In the genomic region with DNA sequence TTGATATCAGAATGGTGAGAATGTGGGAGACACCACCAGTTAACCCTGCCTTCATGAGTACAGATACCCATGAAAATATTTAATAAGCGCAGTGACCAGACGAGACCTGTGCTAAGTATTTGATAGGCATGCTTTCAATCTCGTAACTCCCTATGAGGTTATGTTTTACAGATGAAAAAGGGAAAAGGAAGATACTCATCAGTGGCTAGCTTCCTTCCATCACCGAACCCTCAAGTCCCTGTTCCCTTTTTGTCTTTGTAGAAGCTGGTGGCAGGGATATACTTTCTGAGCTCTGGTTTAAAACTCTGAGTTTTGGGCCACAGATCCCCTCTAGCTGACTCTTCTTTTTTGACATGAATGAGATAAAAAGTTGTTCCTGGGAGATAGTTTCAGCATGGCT, we compare ENCODE assay signal across 2 cellular contexts.
TF ChIP-seq lines count a peak whose summit lies in the region.

No MANE protein-coding gene starts in this region.

TF ChIP-seq in IMR-90, 13 proteins besides CTCF, POLR2A, EP300 and RAD21 (continued from another document):
- TF ChIP-seq, protein P1, sequence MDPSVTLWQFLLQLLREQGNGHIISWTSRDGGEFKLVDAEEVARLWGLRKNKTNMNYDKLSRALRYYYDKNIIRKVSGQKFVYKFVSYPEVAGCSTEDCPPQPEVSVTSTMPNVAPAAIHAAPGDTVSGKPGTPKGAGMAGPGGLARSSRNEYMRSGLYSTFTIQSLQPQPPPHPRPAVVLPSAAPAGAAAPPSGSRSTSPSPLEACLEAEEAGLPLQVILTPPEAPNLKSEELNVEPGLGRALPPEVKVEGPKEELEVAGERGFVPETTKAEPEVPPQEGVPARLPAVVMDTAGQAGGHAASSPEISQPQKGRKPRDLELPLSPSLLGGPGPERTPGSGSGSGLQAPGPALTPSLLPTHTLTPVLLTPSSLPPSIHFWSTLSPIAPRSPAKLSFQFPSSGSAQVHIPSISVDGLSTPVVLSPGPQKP (IDR thresholded peaks at IDR 0.05; ENCODE audit: borderline replicate concordance, low read depth, low read length) = no peak
- TF ChIP-seq CEBPB (IDR thresholded peaks at IDR 0.05; ENCODE audit: low read depth, low read length) (no peak), MAZ (IDR thresholded peaks at IDR 0.05; ENCODE audit: borderline replicate concordance, low read depth, low read length) (no peak), MXI1 (IDR thresholded peaks at IDR 0.05; ENCODE audit: borderline replicate concordance, low read depth, low read length) (no peak), FOS (IDR thresholded peaks at IDR 0.05; ENCODE audit: low read depth, low read length) (no peak), MAFK (IDR thresholded peaks at IDR 0.05; ENCODE audit: low read depth, low read length) (no peak), SMC3 (IDR thresholded peaks at IDR 0.05; ENCODE audit: low read depth, low read length) (no peak), BHLHE40 (IDR thresholded peaks at IDR 0.05; ENCODE audit: low read depth, low read length) (no peak), RFX5 (IDR thresholded peaks at IDR 0.05; ENCODE audit: low read depth, low read length) (no peak), RCOR1 (IDR thresholded peaks at IDR 0.05; ENCODE audit: insufficient replicate concordance, low read length) (no peak)
- TF ChIP-seq, protein P2, sequence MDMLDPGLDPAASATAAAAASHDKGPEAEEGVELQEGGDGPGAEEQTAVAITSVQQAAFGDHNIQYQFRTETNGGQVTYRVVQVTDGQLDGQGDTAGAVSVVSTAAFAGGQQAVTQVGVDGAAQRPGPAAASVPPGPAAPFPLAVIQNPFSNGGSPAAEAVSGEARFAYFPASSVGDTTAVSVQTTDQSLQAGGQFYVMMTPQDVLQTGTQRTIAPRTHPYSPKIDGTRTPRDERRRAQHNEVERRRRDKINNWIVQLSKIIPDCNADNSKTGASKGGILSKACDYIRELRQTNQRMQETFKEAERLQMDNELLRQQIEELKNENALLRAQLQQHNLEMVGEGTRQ (IDR thresholded peaks at IDR 0.05; ENCODE audit: low read depth, low read length) = no peak

TF ChIP-seq in SK-N-SH, 30 proteins besides CTCF, POLR2A, EP300 and RAD21:
- TF ChIP-seq REST (IDR thresholded peaks at IDR 0.05; ENCODE audit: low read depth, low read length) (no peak), JUND (IDR thresholded peaks at IDR 0.05) (no peak), SIN3A (IDR thresholded peaks at IDR 0.05; ENCODE audit: borderline replicate concordance, low read depth, low read length) (no peak), ELF1 (IDR thresholded peaks at IDR 0.05) (no peak), RXRA (IDR thresholded peaks at IDR 0.05; ENCODE audit: borderline replicate concordance, low read depth) (no peak), GATA2 (CRISPR knock-in tag; IDR thresholded peaks at IDR 0.05) (no peak)
TF ChIP-seq in SK-N-SH: peak in this region for 0.
